Comparison of ENCODE assay signal across 1 cellular context in the genomic region with DNA sequence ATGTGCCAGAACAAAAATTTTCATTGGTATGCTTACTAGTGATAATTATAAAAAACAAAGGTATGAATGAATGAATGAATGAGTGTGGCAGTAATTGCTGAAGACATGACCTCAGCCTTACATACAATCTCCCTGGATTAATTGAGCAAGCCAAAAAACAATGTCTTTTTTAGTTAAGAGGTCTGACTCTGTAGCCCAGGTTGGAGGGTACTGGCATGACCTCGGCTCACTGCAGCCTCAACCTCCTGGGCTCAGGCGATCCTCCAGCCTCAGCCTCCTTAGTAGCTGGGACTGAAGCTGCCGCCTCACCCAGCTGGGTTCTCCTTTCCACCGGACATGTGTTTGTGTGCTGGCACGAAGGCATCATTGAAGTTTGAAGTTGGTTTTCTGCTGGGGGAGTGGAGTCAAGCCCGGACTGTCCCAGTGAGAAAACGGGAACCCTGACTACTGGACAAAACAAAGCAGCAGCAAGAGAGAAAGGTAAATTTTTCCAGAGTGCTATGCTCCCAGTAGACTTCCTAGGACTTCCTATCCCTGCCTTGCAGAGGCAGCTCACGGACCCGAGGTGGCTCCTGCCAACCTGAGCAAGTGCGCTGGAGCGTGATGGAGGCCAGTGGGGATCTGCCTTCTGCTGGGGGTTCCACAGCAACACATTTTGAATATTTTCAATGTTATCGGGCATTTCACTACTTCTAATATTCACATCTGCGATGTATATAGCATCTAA.
TF ChIP-seq lines count a peak whose summit lies in the region.

No MANE protein-coding gene starts in this region.

TF ChIP-seq in H1, 55 proteins besides CTCF, POLR2A, EP300 and RAD21 (continued from another document):
- TF ChIP-seq HDAC2 (IDR thresholded peaks at IDR 0.05; ENCODE audit: borderline replicate concordance in 1 of 2, low read depth in 2 of 2, low read length in 2 of 2) (no peak), SIX5 (IDR thresholded peaks at IDR 0.05; ENCODE audit: low read depth, low read length) (no peak), NANOG (IDR thresholded peaks at IDR 0.05; ENCODE audit: insufficient read depth, low read depth, low read length, poor library complexity, severe bottlenecking) (no peak), JUND (IDR thresholded peaks at IDR 0.05; ENCODE audit: low read length) (no peak), POLR2AphosphoS5 (IDR thresholded peaks at IDR 0.05; ENCODE audit: low read depth, low read length) (no peak), KDM4A (IDR thresholded peaks at IDR 0.05; ENCODE audit: low read depth, low read length, severe bottlenecking) (no peak), SP4 (IDR thresholded peaks at IDR 0.05; ENCODE audit: low read length) (no peak), SAP30 (IDR thresholded peaks at IDR 0.05; ENCODE audit: insufficient read depth, insufficient replicate concordance, low read length) (no peak), FOSL1 (IDR thresholded peaks at IDR 0.05; ENCODE audit: insufficient read depth, low read depth, low read length) (no peak), CEBPB (IDR thresholded peaks at IDR 0.05; ENCODE audit: low read depth, low read length) (no peak)
- TF ChIP-seq, protein P1, sequence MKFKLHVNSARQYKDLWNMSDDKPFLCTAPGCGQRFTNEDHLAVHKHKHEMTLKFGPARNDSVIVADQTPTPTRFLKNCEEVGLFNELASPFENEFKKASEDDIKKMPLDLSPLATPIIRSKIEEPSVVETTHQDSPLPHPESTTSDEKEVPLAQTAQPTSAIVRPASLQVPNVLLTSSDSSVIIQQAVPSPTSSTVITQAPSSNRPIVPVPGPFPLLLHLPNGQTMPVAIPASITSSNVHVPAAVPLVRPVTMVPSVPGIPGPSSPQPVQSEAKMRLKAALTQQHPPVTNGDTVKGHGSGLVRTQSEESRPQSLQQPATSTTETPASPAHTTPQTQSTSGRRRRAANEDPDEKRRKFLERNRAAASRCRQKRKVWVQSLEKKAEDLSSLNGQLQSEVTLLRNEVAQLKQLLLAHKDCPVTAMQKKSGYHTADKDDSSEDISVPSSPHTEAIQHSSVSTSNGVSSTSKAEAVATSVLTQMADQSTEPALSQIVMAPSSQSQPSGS (IDR thresholded peaks at IDR 0.05; ENCODE audit: low read length): no peak
